Comparison of ENCODE assay signal across 8 cellular contexts in the genomic region with DNA sequence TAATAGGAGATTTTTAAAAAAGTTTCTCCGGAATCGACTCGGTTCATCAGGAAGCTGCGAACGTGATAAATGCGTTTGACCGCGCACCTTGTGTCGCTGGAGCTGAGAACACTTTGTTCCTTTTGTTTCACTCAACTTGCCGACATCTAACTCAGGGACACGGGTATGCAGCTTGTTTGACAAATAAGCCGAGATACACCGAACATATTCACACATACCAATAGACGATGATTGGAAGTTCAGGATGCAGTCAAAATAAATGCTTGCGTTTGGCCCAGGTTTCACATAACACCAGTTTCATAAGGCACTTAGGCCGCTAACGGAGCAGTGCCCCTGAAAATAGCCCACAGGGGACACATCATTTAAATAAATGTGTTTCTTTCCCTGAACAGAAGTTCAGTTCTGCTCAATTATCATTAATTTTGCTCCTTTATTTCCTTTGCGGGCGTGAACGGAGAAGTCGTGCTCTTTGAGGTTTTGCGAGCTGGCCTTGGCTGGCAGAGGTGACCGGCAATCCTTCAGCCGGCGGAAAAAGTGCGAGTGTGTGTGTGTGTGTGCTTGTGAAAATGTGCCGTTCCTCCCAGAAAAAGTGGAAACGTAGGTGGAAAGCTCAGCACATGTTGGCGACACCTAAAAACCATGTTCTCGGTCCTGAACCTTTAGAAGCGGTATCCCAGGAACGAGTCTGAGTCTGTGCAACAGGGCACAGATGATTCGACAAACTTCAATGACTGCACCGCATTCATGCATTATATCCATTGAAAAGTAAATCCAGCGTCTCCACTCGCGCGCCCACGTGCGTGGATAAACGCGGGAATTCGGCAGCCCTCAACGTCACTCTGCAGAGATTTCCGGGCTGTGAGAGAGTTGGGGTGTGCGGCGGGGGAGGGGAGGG. TPM values are rescaled to one million over a fixed set of nuclear protein-coding genes. Genes with fewer than 3 reads are reported as not detected.
DNase-seq lines count a peak whose midpoint lies in the region; ATAC-seq, FAIRE-seq and TF ChIP-seq lines count a peak whose summit lies in the region.

No MANE protein-coding gene starts in this region.

- dilution Hi-C loops in keratinocyte (cut with MboI; ENCODE audit: extremely low pct_ligation_motif_present, low sequenced_read_pairs), result no loop called here

- no peak overlapping the region for H2AFZ ChIP-seq in keratinocyte (ENCODE audit: control insufficient read depth, low read length)

- POLR2A ChIA-PET in WTC11 (lab: Charles Lee), result interaction anchor here (0.7 kb wide), 1 partner anchor 520 kb away, joined by 3 read pairs; no protein-coding TSS in a partner anchor

- peaks cover 20% of the 10 kb centered on the region for H3K4me1 Mint-ChIP-seq in T-helper 2 cell treated with Interferon-gamma antibody and Interleukin-4, amounts not matched to agents 5 μg/mL and 100 μg/mL, for 36 hours (ENCODE audit: low read depth)
- H3K4me1 Mint-ChIP-seq in WTC11, result peaks cover 58% of the 10 kb centered on the region

- no peaks in the 10 kb centered on the region for H3K9me1 ChIP-seq in keratinocyte (ENCODE audit: control insufficient read depth, extremely low read depth, insufficient read depth, low read length)

- peak overlapping the region; percentile 85 for H3K4me3 Mint-ChIP-seq in T-helper 2 cell treated with Interferon-gamma antibody and Interleukin-4, amounts not matched to agents 5 μg/mL and 100 μg/mL, for 36 hours
- H3K4me3 Mint-ChIP-seq in WTC11, result peak overlapping the region; percentile 82

- H3K27me3 ChIP-seq in keratinocyte (ENCODE audit: control insufficient read depth, extremely low read depth, insufficient read depth, low read length), result peaks cover 55% of the 10 kb centered on the region
- peaks cover 59% of the 10 kb centered on the region for H3K27me3 ChIP-seq in suprapubic skin
- H3K27me3 ChIP-seq in SJCRH30, result peaks cover 2% of the 10 kb centered on the region; the same call in 1 of the 2 replicates

- no peaks in the 10 kb centered on the region for H3K79me2 ChIP-seq in keratinocyte (ENCODE audit: control insufficient read depth, insufficient read depth, low read length)

- no peak overlapping the region for H3K9ac ChIP-seq in keratinocyte (ENCODE audit: control insufficient read depth, extremely low read depth, insufficient read depth, low read length)

- TF ChIP-seq CTCF in WTC11 (IDR thresholded peaks at IDR 0.05) (no peak), keratinocyte (optimal IDR thresholded peaks at IDR 0.05 in 1 of 3, IDR thresholded peaks at IDR 0.05 in 1 of 3, conservative IDR thresholded peaks at IDR 0.05 in 1 of 3; ENCODE audit: extremely low read depth in 1 of 3, insufficient read depth in 2 of 3, low read length in 3 of 3) (no peak), suprapubic skin (IDR thresholded peaks at IDR 0.05) (no peak)

- no peak for TF ChIP-seq EP300 in suprapubic skin (IDR thresholded peaks at IDR 0.05)

- peak overlapping the region in 2 of 3 experiments; percentile 7 to 29 for H3K4me3 ChIP-seq in keratinocyte (ENCODE audit: control insufficient read depth in 2 of 3, extremely low read depth in 1 of 3, insufficient read depth in 2 of 3, low read depth in 1 of 3, low read length in 3 of 3)
- H3K4me3 ChIP-seq in suprapubic skin, result peak overlapping the region; percentile 54
- no peak overlapping the region for H3K4me3 ChIP-seq in SJCRH30

- DNase-seq in T-helper 2 cell treated with Interferon-gamma antibody and Interleukin-4, amounts not matched to agents 5 μg/mL and 100 μg/mL, for 36 hours (ENCODE audit: low spot score), result no peak
- no peak for DNase-seq in T-helper 2 cell
- DNase-seq in WTC11 (ENCODE audit: low spot score), result no peak
- no peak for DNase-seq in keratinocyte (ENCODE audit: low read depth, low spot score)
- no peak for DNase-seq in suprapubic skin (ENCODE audit: low spot score in 2 of 2)
- no peak for DNase-seq in SJCRH30
- no peak for DNase-seq in substantia nigra (lab: John Stamatoyannopoulos, UW)
- no peak for DNase-seq in NCI-H2227 (lab: John Stamatoyannopoulos, UW; ENCODE audit: unreplicated experiment)

- no peak for ATAC-seq in WTC11

- no peaks in the 10 kb centered on the region for H4K20me1 ChIP-seq in keratinocyte (ENCODE audit: control insufficient read depth, extremely low read depth, insufficient read depth, low read length)

- H3K4me1 ChIP-seq in keratinocyte (ENCODE audit: control insufficient read depth, extremely low read depth, insufficient read depth, low read length) (no peaks in the 10 kb centered on the region), suprapubic skin (peaks cover 26% of the 10 kb centered on the region), SJCRH30 (no peaks in the 10 kb centered on the region)

- CTCF ChIA-PET in WTC11 (lab: Charles Lee), result interaction anchor here (1.0 to 2.1 kb wide), 5 partner anchors 25 to 172 kb away, joined by 3 to 7 read pairs (median 5); no protein-coding TSS in a partner anchor

- H3K36me3 ChIP-seq in keratinocyte (ENCODE audit: control insufficient read depth in 2 of 2, extremely low read depth in 1 of 2, insufficient read depth in 2 of 2, low read length in 2 of 2), result no peaks in the 10 kb centered on the region
- no peaks in the 10 kb centered on the region for H3K36me3 ChIP-seq in suprapubic skin
- H3K36me3 ChIP-seq in SJCRH30, result no peaks in the 10 kb centered on the region

- H3K27me3 Mint-ChIP-seq in T-helper 2 cell treated with Interferon-gamma antibody and Interleukin-4, amounts not matched to agents 5 μg/mL and 100 μg/mL, for 36 hours (ENCODE audit: low read depth), result peaks cover 66% of the 10 kb centered on the region
- peaks cover 74% of the 10 kb centered on the region for H3K27me3 Mint-ChIP-seq in WTC11 (ENCODE audit: low read depth)

- 24% methylated on average over 43 of the region's 47 CpGs for WGBS in suprapubic skin

- H3K9me3 ChIP-seq in keratinocyte (ENCODE audit: control insufficient read depth, low read depth, low read length), result no peaks in the 10 kb centered on the region
- H3K9me3 ChIP-seq in suprapubic skin, result no peaks in the 10 kb centered on the region
- H3K9me3 ChIP-seq in SJCRH30 (replicated peaks), result no peaks in the 10 kb centered on the region

- no peaks in the 10 kb centered on the region for H3K9me3 Mint-ChIP-seq in T-helper 2 cell treated with Interferon-gamma antibody and Interleukin-4, amounts not matched to agents 5 μg/mL and 100 μg/mL, for 36 hours
- no peaks in the 10 kb centered on the region for H3K9me3 Mint-ChIP-seq in WTC11

- TF ChIP-seq POLR2A in suprapubic skin (IDR thresholded peaks at IDR 0.05), result no peak

- H3K4me2 ChIP-seq in keratinocyte (ENCODE audit: control insufficient read depth, extremely low read depth, insufficient read depth, low read depth, low read length), result peak overlapping the region; percentile 51

- no peaks in the 10 kb centered on the region for H3K36me3 Mint-ChIP-seq in T-helper 2 cell treated with Interferon-gamma antibody and Interleukin-4, amounts not matched to agents 5 μg/mL and 100 μg/mL, for 36 hours (ENCODE audit: low read depth)
- no peaks in the 10 kb centered on the region for H3K36me3 Mint-ChIP-seq in WTC11

- H3K27ac Mint-ChIP-seq in T-helper 2 cell treated with Interferon-gamma antibody and Interleukin-4, amounts not matched to agents 5 μg/mL and 100 μg/mL, for 36 hours, result no peak overlapping the region
- no peak overlapping the region for H3K27ac Mint-ChIP-seq in WTC11

- H3K27ac ChIP-seq in keratinocyte (ENCODE audit: control insufficient read depth, insufficient read depth, low read length) (no peak overlapping the region), suprapubic skin (no peak overlapping the region), SJCRH30 (no peak overlapping the region), substantia nigra (ENCODE audit: low read depth, low read length, poor library complexity, severe bottlenecking) (no peak overlapping the region)

- no peak for FAIRE-seq in keratinocyte (lab: Jason Lieb, UNC)

TF ChIP-seq in WTC11, 78 proteins besides CTCF, POLR2A, EP300 and RAD21 (continues in another document):
- no peak for TF ChIP-seq RELA (CRISPR knock-in tag; IDR thresholded peaks at IDR 0.05; ENCODE audit: borderline replicate concordance)
- TF ChIP-seq, protein P1, sequence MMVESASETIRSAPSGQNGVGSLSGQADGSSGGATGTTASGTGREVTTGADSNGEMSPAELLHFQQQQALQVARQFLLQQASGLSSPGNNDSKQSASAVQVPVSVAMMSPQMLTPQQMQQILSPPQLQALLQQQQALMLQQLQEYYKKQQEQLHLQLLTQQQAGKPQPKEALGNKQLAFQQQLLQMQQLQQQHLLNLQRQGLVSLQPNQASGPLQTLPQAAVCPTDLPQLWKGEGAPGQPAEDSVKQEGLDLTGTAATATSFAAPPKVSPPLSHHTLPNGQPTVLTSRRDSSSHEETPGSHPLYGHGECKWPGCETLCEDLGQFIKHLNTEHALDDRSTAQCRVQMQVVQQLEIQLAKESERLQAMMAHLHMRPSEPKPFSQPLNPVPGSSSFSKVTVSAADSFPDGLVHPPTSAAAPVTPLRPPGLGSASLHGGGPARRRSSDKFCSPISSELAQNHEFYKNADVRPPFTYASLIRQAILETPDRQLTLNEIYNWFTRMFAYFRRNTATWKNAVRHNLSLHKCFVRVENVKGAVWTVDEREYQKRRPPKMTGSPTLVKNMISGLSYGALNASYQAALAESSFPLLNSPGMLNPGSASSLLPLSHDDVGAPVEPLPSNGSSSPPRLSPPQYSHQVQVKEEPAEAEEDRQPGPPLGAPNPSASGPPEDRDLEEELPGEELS (CRISPR knock-in tag; IDR thresholded peaks at IDR 0.05), result no peak
- no peak for TF ChIP-seq GTF2I (CRISPR knock-in tag; conservative IDR thresholded peaks at IDR 0.05)
- TF ChIP-seq PRRX2 (CRISPR knock-in tag; IDR thresholded peaks at IDR 0.05), result no peak

RNA-seq across cellular contexts. Expression of a gene that starts 0.7 kb away (rescaled TPM):
- total RNA-seq in WTC11 (2021) (5.6 to 6.0 TPM (median 5.7 TPM) in 3 replicates), suprapubic skin (under 1 TPM in 1 of 4 donors, not detected in 3; 0.72 TPM)
- not detected in 3 replicates for polyA plus RNA-seq in keratinocyte
- polyA plus RNA-seq in keratinocyte (2011; ENCODE audit: low read depth), result not detected
- not detected in 2 replicates for polyA plus RNA-seq in keratinocyte (2011; cell fraction: cytosol; rRNA removed)
- not detected in 2 replicates for polyA plus RNA-seq in keratinocyte (2011; cell fraction: nucleus; rRNA removed)
- not detected in 2 replicates for polyA plus RNA-seq in keratinocyte (2012; ENCODE audit: low replicate concordance)
- not detected in 3 replicates for polyA minus RNA-seq in keratinocyte
- polyA minus RNA-seq in keratinocyte (2011; cell fraction: cytosol; rRNA and poly(A)+ RNA removed), result not detected
- not detected in 2 replicates for polyA minus RNA-seq in keratinocyte (2011; cell fraction: nucleus; rRNA and poly(A)+ RNA removed)
- not detected in 2 replicates for total RNA-seq in SJCRH30 (2014; rRNA removed; shearing (Covaris generic))
